Comparison of ENCODE assay signal across 23 cellular contexts in the genomic region with DNA sequence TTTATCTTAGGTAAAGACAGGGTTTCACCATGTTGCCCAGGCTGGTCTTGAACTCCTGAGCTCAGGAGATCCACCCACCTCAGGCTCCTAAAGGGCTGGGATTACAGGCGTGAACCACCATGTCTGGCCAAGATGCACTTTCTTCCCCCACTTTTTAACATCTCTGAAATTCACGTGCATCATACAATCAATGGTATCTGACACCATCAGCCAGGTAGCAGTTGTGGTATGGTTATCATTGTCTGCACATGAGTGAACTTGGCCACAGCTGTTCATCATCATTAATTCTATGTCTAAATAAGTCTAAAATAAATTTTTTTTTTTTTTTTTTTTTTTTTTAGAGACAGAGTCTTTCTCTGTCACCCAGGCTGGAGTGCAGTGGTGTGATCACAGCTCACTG. TPM values are rescaled to one million over a fixed set of nuclear protein-coding genes. Genes with fewer than 3 reads are reported as not detected.
DNase-seq lines count a peak whose midpoint lies in the region; ATAC-seq, FAIRE-seq and TF ChIP-seq lines count a peak whose summit lies in the region.
"Had no signal": no experiment of that assay in that cellular context is flagged by ENCODE, and none has a peak within 500 bp of the region (broad histone marks: within the 10 kb centered on the region; RNA-seq: fewer than 3 reads in every experiment).

No MANE protein-coding gene starts in this region.

- WGBS in GM12878 (ENCODE audit: insufficient coverage, insufficient replicate concordance, low lambda C conversion rate, missing lambda C conversion rate): 45% methylated on average over 2 of the region's 2 CpGs
- WGBS in trophoblast cell (ENCODE audit: extremely low coverage, insufficient coverage, insufficient read length): no CpG with 5 or more reads among the region's 2 CpGs

- H2BK12ac ChIP-seq in trophoblast cell (ENCODE audit: low read length): peak overlapping the region; percentile 71

- no peak overlapping the region for H4K12ac ChIP-seq in trophoblast cell (ENCODE audit: low read depth, low read length)

- H3K9me3 ChIP-seq in DOHH2 (ENCODE audit: control insufficient read depth, insufficient read depth, low read length) (peaks cover 13% of the 10 kb centered on the region; the same call in 1 of the 2 replicates), GM12878 (replicated peaks; ENCODE audit: control insufficient read depth, insufficient read depth, low read length) (peaks cover 19% of the 10 kb centered on the region; the same call in 2 of the 3 replicates), trophoblast cell (ENCODE audit: insufficient read depth, low read depth, low read length) (peaks cover 6% of the 10 kb centered on the region)
- H3K9me3 ChIP-seq: A549, Caco-2 had no signal

- BruUV-seq in GM12878 (replicated peaks; lab: Mats Ljungman, UMichigan): no TSS peak

- no peak for TF ChIP-seq CTCF in DOHH2 (IDR thresholded peaks at IDR 0.05; ENCODE audit: low read depth, low read length, poor library complexity, severe bottlenecking)
- no peak for TF ChIP-seq CTCF in GM12878 (IDR thresholded peaks at IDR 0.05 in 2 of 3, conservative IDR thresholded peaks at IDR 0.05 in 1 of 3; ENCODE audit: control insufficient read depth in 2 of 3, extremely low read depth in 1 of 3, insufficient read depth in 1 of 3, low read depth in 3 of 3, low read length in 3 of 3)
- no peak for TF ChIP-seq CTCF in foreskin fibroblast (IDR thresholded peaks at IDR 0.05; ENCODE audit: low read depth, low read length)

- H3K9me2 ChIP-seq in DOHH2 (replicated peaks; ENCODE audit: control insufficient read depth, low read length): no peaks in the 10 kb centered on the region

- ATAC-seq in GM12878: no peak; the same call in 2 of the 3 replicates
- ATAC-seq: A549; CD8-positive, alpha-beta T cell had no signal

- H3K23ac ChIP-seq in trophoblast cell (ENCODE audit: low read length): no peak overlapping the region

- H2AK5ac ChIP-seq in trophoblast cell (ENCODE audit: low read length): no peak overlapping the region

- peak overlapping the region; percentile 48 for H4K91ac ChIP-seq in trophoblast cell (ENCODE audit: low read depth, low read length)

- H2AFZ ChIP-seq in GM12878 (ENCODE audit: control insufficient read depth, low read depth, low read length): no peak overlapping the region
- H2AFZ ChIP-seq in trophoblast cell (ENCODE audit: insufficient read depth, low read length, poor library complexity): no peak overlapping the region

- SMC1A ChIA-PET in GM12878 (lab: Charles Lee; ENCODE audit: uncharacterized antibody, unreplicated experiment): no interaction called here

- no peak overlapping the region for H2BK120ac ChIP-seq in trophoblast cell (ENCODE audit: insufficient read depth, low read length, poor library complexity)

- peak overlapping the region; percentile 8 for H3K14ac ChIP-seq in trophoblast cell (ENCODE audit: low read length)

- H4K20me1 ChIP-seq in DOHH2 (ENCODE audit: control insufficient read depth, insufficient read depth, low read depth, low read length): no peaks in the 10 kb centered on the region
- H4K20me1 ChIP-seq in GM12878 (ENCODE audit: control insufficient read depth, insufficient read depth): no peaks in the 10 kb centered on the region
- H4K20me1 ChIP-seq: BLaER1 treated with 17β-estradiol and CSF1 and Interleukin-3, amounts not matched to agents 10 nM and 100 nM had no signal

- DNase-seq in NCI-H2171 treated with DMSO at 0.1 percent for 48 hours (lab: John Stamatoyannopoulos, UW) (peak; percentile 8), NCI-H2171 (lab: John Stamatoyannopoulos, UW) (no peak), GM12878 (ENCODE audit: low read depth, low spot score) (no peak), trophoblast cell (no peak), foreskin fibroblast (no peak), NK-92 (lab: John Stamatoyannopoulos, UW; ENCODE audit: unreplicated experiment) (no peak)
- DNase-seq: AML-193; Caco-2; Calu3; CD4-positive, alpha-beta T cell; CD8-positive, alpha-beta T cell; DMS79 treated with DMSO at 0.1 percent for 48 hours; EL; GDM1 had no signal

- CTCF ChIA-PET in GM12878 (lab: Yijun Ruan, JAX): interaction anchor here (0.6 kb wide), 1 partner anchor 105 kb away, joined by 4 read pairs; no protein-coding TSS in a partner anchor

- intact Hi-C loops in GM12878 (cut with micrococcal nuclease; ENCODE audit: unreplicated experiment): no loop called here

- H3K18ac ChIP-seq in trophoblast cell (ENCODE audit: low read length): peak overlapping the region; percentile 29

- H3K79me2 ChIP-seq in DOHH2 (ENCODE audit: control insufficient read depth, low read length) (no peaks in the 10 kb centered on the region), GM12878 (ENCODE audit: control insufficient read depth, insufficient read depth, low read length) (no peaks in the 10 kb centered on the region), trophoblast cell (ENCODE audit: control insufficient read depth, insufficient read depth, low read length, poor library complexity) (peaks cover 1% of the 10 kb centered on the region)

- H3K36me3 ChIP-seq in DOHH2 (ENCODE audit: control insufficient read depth, low read length) (no peaks in the 10 kb centered on the region), GM12878 (ENCODE audit: control insufficient read depth in 2 of 2, insufficient read depth in 2 of 2, low read length in 1 of 2) (no peaks in the 10 kb centered on the region), trophoblast cell (ENCODE audit: control insufficient read depth in 1 of 2, insufficient read depth in 2 of 2, low read length in 2 of 2) (peaks cover 0 to 1% of the 10 kb centered on the region in 2 experiments)

- H3F3A ChIP-seq in DOHH2 (ENCODE audit: control insufficient read depth, insufficient read depth): peaks cover 21% of the 10 kb centered on the region; the same call in 1 of the 2 replicates

- POLR2A ChIA-PET in GM12878 (lab: Charles Lee): interaction anchor here (0.6 kb wide), 3 partner anchors 44 to 235 kb away, joined by 5 to 6 read pairs (median 6); no protein-coding TSS in a partner anchor

- in situ Hi-C loops in GM12878 (cut with MboI): no loop called here

- H4K8ac ChIP-seq in trophoblast cell (ENCODE audit: low read depth, low read length): no peak overlapping the region

- H3K9ac ChIP-seq in GM12878 (ENCODE audit: control insufficient read depth, insufficient read depth, low read length): no peak overlapping the region
- no peak overlapping the region for H3K9ac ChIP-seq in trophoblast cell (ENCODE audit: low read length)
- H3K9ac ChIP-seq: BLaER1 treated with 17β-estradiol and CSF1 and Interleukin-3, amounts not matched to agents 10 nM and 100 nM had no signal

- H3K79me1 ChIP-seq in trophoblast cell (ENCODE audit: low read length): peaks cover 17% of the 10 kb centered on the region

- H2BK5ac ChIP-seq in trophoblast cell (ENCODE audit: low read depth, low read length, poor library complexity): no peak overlapping the region

- RAD21 ChIA-PET in GM12878 (lab: Charles Lee; ENCODE audit: unreplicated experiment): interaction anchor here (0.6 kb wide), 1 partner anchor 13 kb away, joined by 5 read pairs; no protein-coding TSS in a partner anchor

- TF ChIP-seq EP300 in GM12878 (IDR thresholded peaks at IDR 0.05; ENCODE audit: borderline replicate concordance in 1 of 2, control insufficient read depth in 1 of 2, low read depth in 2 of 2, low read length in 2 of 2): no peak

- H3K4ac ChIP-seq in trophoblast cell (ENCODE audit: low read depth, low read length): no peak overlapping the region

- H3K4me3 ChIP-seq in DOHH2 (ENCODE audit: low read length) (no peak overlapping the region), GM12878 (no peak overlapping the region), trophoblast cell (ENCODE audit: low read depth, low read length) (no peak overlapping the region), foreskin fibroblast (ENCODE audit: low read depth in 1 of 2, low read length in 2 of 2) (no peak overlapping the region)
- H3K4me3 ChIP-seq: A549; BLaER1 treated with 17β-estradiol and CSF1 and Interleukin-3, amounts not matched to agents 10 nM and 100 nM had no signal

- peak overlapping the region; percentile 39; the same call in 1 of the 2 replicates for H3K4me2 ChIP-seq in DOHH2 (ENCODE audit: low read length)
- H3K4me2 ChIP-seq in GM12878 (ENCODE audit: control insufficient read depth, insufficient read depth): no peak overlapping the region
- H3K4me2 ChIP-seq in trophoblast cell (ENCODE audit: low read length): no peak overlapping the region
- H3K4me2 ChIP-seq: A549; BLaER1 treated with 17β-estradiol and CSF1 and Interleukin-3, amounts not matched to agents 10 nM and 100 nM had no signal

- TF ChIP-seq POLR2A in GM12878 (IDR thresholded peaks at IDR 0.05; ENCODE audit: low read depth, low read length): no peak

- no peak for TF ChIP-seq RAD21 in GM12878 (IDR thresholded peaks at IDR 0.05; ENCODE audit: insufficient read depth, low read depth, low read length)

- H3K4me1 ChIP-seq in DOHH2 (ENCODE audit: control insufficient read depth, low read length) (peaks cover 69% of the 10 kb centered on the region), GM12878 (ENCODE audit: control insufficient read depth, insufficient read depth, low read length) (peaks cover 34% of the 10 kb centered on the region), trophoblast cell (ENCODE audit: control insufficient read depth in 1 of 2, insufficient read depth in 2 of 2, low read length in 2 of 2) (peaks cover 8 to 14% of the 10 kb centered on the region in 2 experiments)
- H3K4me1 ChIP-seq: A549 had no signal

- no peak for FAIRE-seq in GM12878 (lab: Jason Lieb, UNC)
- FAIRE-seq: A549, D721Med, GM12892, GM18507, GM19239 had no signal

- H3K27ac ChIP-seq in DOHH2 (ENCODE audit: low read depth, low read length) (peak overlapping the region; percentile 39; the same call in 1 of the 2 replicates), GM12878 (ENCODE audit: control insufficient read depth, insufficient read depth) (no peak overlapping the region), trophoblast cell (ENCODE audit: low read depth, low read length) (no peak overlapping the region)
- H3K27ac ChIP-seq: 22Rv1; A549; BLaER1 treated with 17β-estradiol and CSF1 and Interleukin-3, amounts not matched to agents 10 nM and 100 nM; C4-2B had no signal

- H3K27me3 ChIP-seq in DOHH2 (ENCODE audit: control insufficient read depth, low read length) (no peaks in the 10 kb centered on the region), GM12878 (replicated peaks in 1 of 2; ENCODE audit: control insufficient read depth in 2 of 2, insufficient read depth in 2 of 2, low read length in 1 of 2) (no peaks in the 10 kb centered on the region), trophoblast cell (ENCODE audit: insufficient read depth, low read length) (no peaks in the 10 kb centered on the region)
- H3K27me3 ChIP-seq: BLaER1 treated with 17β-estradiol and CSF1 and Interleukin-3, amounts not matched to agents 10 nM and 100 nM had no signal

RNA-seq across cellular contexts. Expression of gene MYLK3, which starts 34.2 kb away (rescaled TPM):
- 1.7 and 1.9 TPM in 2 replicates for total RNA-seq in GM12878 (2013; cell fraction: nucleolus; rRNA removed)
- 0.27 and 0.28 TPM in 2 replicates for total RNA-seq in GM12878 (2014; rRNA removed)
- total RNA-seq in GM12878 (2014; rRNA removed; fragmentation: Illumina TruSeq; extraction: Trizol): 0.14 and 0.27 TPM in 2 replicates
- 0.37 and 0.46 TPM in 2 replicates for total RNA-seq in GM12878 (2021)
- 0.12 TPM for polyA plus RNA-seq in GM12878 (2011; ENCODE audit: low read depth)
- 0.15 and 0.20 TPM in 2 replicates for polyA plus RNA-seq in GM12878 (2011; rRNA removed)
- 0.17 and 0.18 TPM in 2 replicates for polyA plus RNA-seq in GM12878 (2011; cell fraction: cytosol; rRNA removed)
- polyA plus RNA-seq in GM12878 (2011; cell fraction: nucleus; rRNA removed): 0.15 and 0.20 TPM in 2 replicates
- polyA plus RNA-seq in GM12878 (2012): 0.32 and 0.45 TPM in 2 replicates
- 0.12 and 0.14 TPM in 2 replicates for polyA plus RNA-seq in GM12878 (2014; fragmentation: Illumina TruSeq; extraction: Trizol)
- under 1 TPM; 0.02 to 0.05 TPM for polyA plus RNA-seq in GM12878 (2014; fragmentation: Nextera tagmentation; extraction: Ambion mirVana)
- polyA plus RNA-seq in GM12878 (2014; rRNA removed): 0.17 and 0.37 TPM in 2 replicates
- polyA plus RNA-seq in GM12878 (2016; fragmentation: Nextera tagmentation; extraction: Ambion mirVana): under 1 TPM; 0.18 to 0.21 TPM
- 0.62 and 0.66 TPM in 2 replicates for polyA minus RNA-seq in GM12878 (2011; rRNA and poly(A)+ RNA removed)
- 0.40 TPM in 1 of 2 replicates, not detected in the other for polyA minus RNA-seq in GM12878 (2011; cell fraction: cytosol; rRNA and poly(A)+ RNA removed)
- 1.1 TPM in 2 replicates for polyA minus RNA-seq in GM12878 (2011; cell fraction: nucleus; rRNA and poly(A)+ RNA removed)
- polyA plus RNA-seq in trophoblast cell (2013): 1.8 and 2.2 TPM in 2 replicates
- total RNA-seq: CD8-positive, alpha-beta T cell had no signal

RNA-seq across cellular contexts. Expression of gene C16orf87, which starts 48.7 kb away (rescaled TPM):
- total RNA-seq in GM12878 (2013; cell fraction: nucleolus; rRNA removed): 16.2 and 17.0 TPM in 2 replicates
- total RNA-seq in GM12878 (2014; rRNA removed) (18.4 and 24.3 TPM in 2 replicates), GM12878 (2014; rRNA removed; fragmentation: Illumina TruSeq; extraction: Trizol) (32.6 and 34.9 TPM in 2 replicates), GM12878 (2021) (21.8 and 21.9 TPM in 2 replicates)
- 12.4 TPM for polyA plus RNA-seq in GM12878 (2011; ENCODE audit: low read depth)
- polyA plus RNA-seq in GM12878 (2011; rRNA removed) (19.7 and 30.8 TPM in 2 replicates), GM12878 (2014; fragmentation: Illumina TruSeq; extraction: Trizol) (29.3 and 40.1 TPM in 2 replicates), GM12878 (2014; fragmentation: Nextera tagmentation; extraction: Ambion mirVana) (10 to 100 TPM; 49.0 to 51.8 TPM), GM12878 (2014; rRNA removed) (16.8 and 18.5 TPM in 2 replicates), GM12878 (2016; fragmentation: Nextera tagmentation; extraction: Ambion mirVana) (10 to 100 TPM; 69.8 to 72.6 TPM)
- polyA plus RNA-seq in GM12878 (2011; cell fraction: cytosol; rRNA removed): 4.3 and 5.1 TPM in 2 replicates
- polyA plus RNA-seq in GM12878 (2011; cell fraction: nucleus; rRNA removed): 5.9 TPM in 2 replicates
- 19.6 and 27.0 TPM in 2 replicates for polyA plus RNA-seq in GM12878 (2012)
- 5.1 and 10.2 TPM in 2 replicates for polyA minus RNA-seq in GM12878 (2011; rRNA and poly(A)+ RNA removed)
- polyA minus RNA-seq in GM12878 (2011; cell fraction: cytosol; rRNA and poly(A)+ RNA removed): 4.2 and 4.9 TPM in 2 replicates
- 4.1 and 7.7 TPM in 2 replicates for polyA minus RNA-seq in GM12878 (2011; cell fraction: nucleus; rRNA and poly(A)+ RNA removed)
- polyA plus RNA-seq in trophoblast cell (2013): 30.3 and 33.4 TPM in 2 replicates
